Comparison of ENCODE assay signal across 2 cellular contexts in genomic region chr10:90817173-90817889, GRCh38.
TF ChIP-seq lines count a peak whose summit lies in the region.

No MANE protein-coding gene starts in this region.

TF ChIP-seq in GM23338, 12 proteins besides CTCF, POLR2A, EP300 and RAD21 (continued from another document):
- TF ChIP-seq ZNF462 (CRISPR knock-in tag; IDR thresholded peaks at IDR 0.05) = no peak
- TF ChIP-seq ETS1 (IDR thresholded peaks at IDR 0.05) = no peak
- no peak for TF ChIP-seq NANOG (IDR thresholded peaks at IDR 0.05; ENCODE audit: borderline replicate concordance)
- TF ChIP-seq EZH2 (IDR thresholded peaks at IDR 0.05; ENCODE audit: low read depth, unreplicated experiment) = no peak
- no peak for TF ChIP-seq POLR2AphosphoS5 (IDR thresholded peaks at IDR 0.05; ENCODE audit: low read depth)
- TF ChIP-seq ZNF331 (CRISPR knock-in tag; IDR thresholded peaks at IDR 0.05; ENCODE audit: low read depth) = no peak
- TF ChIP-seq EZH2phosphoT487 (IDR thresholded peaks at IDR 0.05; ENCODE audit: unreplicated experiment) = no peak

TF ChIP-seq in WTC11, 78 proteins besides CTCF, POLR2A, EP300 and RAD21 (continued from another document):
- TF ChIP-seq, protein P1, sequence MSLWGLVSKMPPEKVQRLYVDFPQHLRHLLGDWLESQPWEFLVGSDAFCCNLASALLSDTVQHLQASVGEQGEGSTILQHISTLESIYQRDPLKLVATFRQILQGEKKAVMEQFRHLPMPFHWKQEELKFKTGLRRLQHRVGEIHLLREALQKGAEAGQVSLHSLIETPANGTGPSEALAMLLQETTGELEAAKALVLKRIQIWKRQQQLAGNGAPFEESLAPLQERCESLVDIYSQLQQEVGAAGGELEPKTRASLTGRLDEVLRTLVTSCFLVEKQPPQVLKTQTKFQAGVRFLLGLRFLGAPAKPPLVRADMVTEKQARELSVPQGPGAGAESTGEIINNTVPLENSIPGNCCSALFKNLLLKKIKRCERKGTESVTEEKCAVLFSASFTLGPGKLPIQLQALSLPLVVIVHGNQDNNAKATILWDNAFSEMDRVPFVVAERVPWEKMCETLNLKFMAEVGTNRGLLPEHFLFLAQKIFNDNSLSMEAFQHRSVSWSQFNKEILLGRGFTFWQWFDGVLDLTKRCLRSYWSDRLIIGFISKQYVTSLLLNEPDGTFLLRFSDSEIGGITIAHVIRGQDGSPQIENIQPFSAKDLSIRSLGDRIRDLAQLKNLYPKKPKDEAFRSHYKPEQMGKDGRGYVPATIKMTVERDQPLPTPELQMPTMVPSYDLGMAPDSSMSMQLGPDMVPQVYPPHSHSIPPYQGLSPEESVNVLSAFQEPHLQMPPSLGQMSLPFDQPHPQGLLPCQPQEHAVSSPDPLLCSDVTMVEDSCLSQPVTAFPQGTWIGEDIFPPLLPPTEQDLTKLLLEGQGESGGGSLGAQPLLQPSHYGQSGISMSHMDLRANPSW (CRISPR knock-in tag; conservative IDR thresholded peaks at IDR 0.05; ENCODE audit: low read depth) = no peak
- TF ChIP-seq IRF2 (CRISPR knock-in tag; IDR thresholded peaks at IDR 0.05; ENCODE audit: borderline replicate concordance, low read depth) (no peak), EMX1 (CRISPR knock-in tag; IDR thresholded peaks at IDR 0.05) (no peak), ATF3 (CRISPR knock-in tag; conservative IDR thresholded peaks at IDR 0.05) (no peak)
